1 cellular context compared by ENCODE assay signal in genomic region chr14:105398044-105398725, GRCh38.
TF ChIP-seq lines count a peak whose summit lies in the region.

TEX22 (plus strand) TSS chr14:105398538; CDS start chr14:105399341, 803 bp downstream.

TF ChIP-seq in K562, 482 proteins besides CTCF, POLR2A, EP300 and RAD21 (continued from another document and continues in another):
- TF ChIP-seq CEBPG (CRISPR knock-in tag; IDR thresholded peaks at IDR 0.05): peak; percentile 85
- peak; percentile 76 to 88 for TF ChIP-seq CEBPG (tag; conservative IDR thresholded peaks at IDR 0.05 in 1 of 2, IDR thresholded peaks at IDR 0.05 in 1 of 2)
- TF ChIP-seq USF1 (CRISPR knock-in tag; IDR thresholded peaks at IDR 0.05): no peak
- TF ChIP-seq ZNF146 (CRISPR knock-in tag; IDR thresholded peaks at IDR 0.05; ENCODE audit: unreplicated experiment): no peak
- TF ChIP-seq FOXM1 (IDR thresholded peaks at IDR 0.05; ENCODE audit: low read depth): no peak
- TF ChIP-seq FOXM1 (CRISPR knock-in tag; IDR thresholded peaks at IDR 0.05; ENCODE audit: low read depth): no peak
- no peak for TF ChIP-seq KAT7 (CRISPR knock-in tag; IDR thresholded peaks at IDR 0.05; ENCODE audit: borderline replicate concordance)
- TF ChIP-seq KDM5B (IDR thresholded peaks at IDR 0.05; ENCODE audit: insufficient replicate concordance, low read depth, low read length): no peak
- no peak for TF ChIP-seq BCL6 (CRISPR knock-in tag; IDR thresholded peaks at IDR 0.05)
- TF ChIP-seq ZNF639 (CRISPR knock-in tag; conservative IDR thresholded peaks at IDR 0.05 in 1 of 2, IDR thresholded peaks at IDR 0.05 in 1 of 2): peak in 1 of 2 experiments; percentile 67; a peak in 1 of 4 replicates
- TF ChIP-seq RHOXF2B (CRISPR knock-in tag; conservative IDR thresholded peaks at IDR 0.05): no peak
- TF ChIP-seq ZKSCAN1 (IDR thresholded peaks at IDR 0.05; ENCODE audit: low read depth, low read length): no peak
- TF ChIP-seq SAP30 (IDR thresholded peaks at IDR 0.05; ENCODE audit: borderline replicate concordance, insufficient read depth, low read depth, low read length, poor library complexity, severe bottlenecking): no peak
- no peak for TF ChIP-seq ELK1 (CRISPR knock-in tag; IDR thresholded peaks at IDR 0.05)
- TF ChIP-seq ID3 (CRISPR knock-in tag; IDR thresholded peaks at IDR 0.05): no peak
- TF ChIP-seq ID3 (tag; IDR thresholded peaks at IDR 0.05): peak; percentile 51; the same call in 1 of the 2 replicates
- TF ChIP-seq HNRNPH1 (optimal IDR thresholded peaks at IDR 0.05; ENCODE audit: low read depth, low read length): no peak
- TF ChIP-seq ESRRB (CRISPR knock-in tag; IDR thresholded peaks at IDR 0.05; ENCODE audit: borderline replicate concordance): no peak
- TF ChIP-seq PCBP1 (IDR thresholded peaks at IDR 0.05; ENCODE audit: low read depth, low read length, poor library complexity, severe bottlenecking): no peak
- no peak for TF ChIP-seq BDP1 (IDR thresholded peaks at IDR 0.05; ENCODE audit: insufficient read depth, insufficient read length)
- no peak for TF ChIP-seq HMGXB4 (CRISPR knock-in tag; IDR thresholded peaks at IDR 0.05)
- peak; percentile 52; the same call in 1 of the 2 replicates for TF ChIP-seq CHD2 (IDR thresholded peaks at IDR 0.05; ENCODE audit: low read depth, low read length)
- peak; percentile 86 for TF ChIP-seq RBFOX2 (IDR thresholded peaks at IDR 0.05; ENCODE audit: low read depth, low read length)
- TF ChIP-seq LCOR (CRISPR knock-in tag; IDR thresholded peaks at IDR 0.05): no peak
- TF ChIP-seq TAF1 (IDR thresholded peaks at IDR 0.05; ENCODE audit: control insufficient read depth, extremely low read depth, insufficient read depth, low read length, severe bottlenecking): peak; percentile 23
- no peak for TF ChIP-seq SRSF7 (optimal IDR thresholded peaks at IDR 0.05; ENCODE audit: low read depth, low read length)
- no peak for TF ChIP-seq BRF2 (IDR thresholded peaks at IDR 0.05; ENCODE audit: borderline replicate concordance, insufficient read depth, insufficient read length)
- TF ChIP-seq HOMEZ (CRISPR knock-in tag; IDR thresholded peaks at IDR 0.05): no peak
- TF ChIP-seq CLOCK (CRISPR knock-in tag; IDR thresholded peaks at IDR 0.05; ENCODE audit: borderline replicate concordance): no peak
- TF ChIP-seq PCBP2 (IDR thresholded peaks at IDR 0.05; ENCODE audit: low read depth, low read length, poor library complexity, severe bottlenecking): no peak
- no peak for TF ChIP-seq ZNF551 (CRISPR knock-in tag; IDR thresholded peaks at IDR 0.05)
- TF ChIP-seq NR1H2 (CRISPR knock-in tag; IDR thresholded peaks at IDR 0.05): no peak
- no peak for TF ChIP-seq FOXA3 (CRISPR knock-in tag; conservative IDR thresholded peaks at IDR 0.05 in 1 of 2, IDR thresholded peaks at IDR 0.05 in 1 of 2)
- TF ChIP-seq ZKSCAN3 (CRISPR knock-in tag; IDR thresholded peaks at IDR 0.05): no peak
- peak; percentile 67; the same call in 1 of the 2 replicates for TF ChIP-seq CTBP1 (IDR thresholded peaks at IDR 0.05; ENCODE audit: borderline replicate concordance)
- TF ChIP-seq ZNF3 (CRISPR knock-in tag; IDR thresholded peaks at IDR 0.05): no peak
- no peak for TF ChIP-seq DDX20 (tag; IDR thresholded peaks at IDR 0.05; ENCODE audit: low read depth)
- no peak for TF ChIP-seq HMG20B (CRISPR knock-in tag; IDR thresholded peaks at IDR 0.05)
- no peak for TF ChIP-seq NFIX (CRISPR knock-in tag; IDR thresholded peaks at IDR 0.05; ENCODE audit: low read depth)
- no peak for TF ChIP-seq C11orf30 (IDR thresholded peaks at IDR 0.05; ENCODE audit: low read depth)
- TF ChIP-seq BRCA1 (IDR thresholded peaks at IDR 0.05): no peak
- TF ChIP-seq BRCA1 (CRISPR knock-in tag; IDR thresholded peaks at IDR 0.05): no peak
- no peak for TF ChIP-seq CBFB (CRISPR knock-in tag; IDR thresholded peaks at IDR 0.05)
- no peak for TF ChIP-seq ZNF444 (CRISPR knock-in tag; IDR thresholded peaks at IDR 0.05)
- TF ChIP-seq ZNF263 (CRISPR knock-in tag; IDR thresholded peaks at IDR 0.05; ENCODE audit: borderline replicate concordance): no peak
- no peak for TF ChIP-seq CBX2 (IDR thresholded peaks at IDR 0.05; ENCODE audit: insufficient read depth, low read length, poor library complexity, severe bottlenecking)
- TF ChIP-seq HMG20A (CRISPR knock-in tag; conservative IDR thresholded peaks at IDR 0.05): no peak
- TF ChIP-seq KDM2B (CRISPR knock-in tag; IDR thresholded peaks at IDR 0.05): no peak
- no peak for TF ChIP-seq ZNF217 (CRISPR knock-in tag; IDR thresholded peaks at IDR 0.05)
- no peak for TF ChIP-seq NR2C1 (IDR thresholded peaks at IDR 0.05)
- no peak for TF ChIP-seq NR2C1 (tag; IDR thresholded peaks at IDR 0.05)
- TF ChIP-seq CXXC5 (CRISPR knock-in tag; IDR thresholded peaks at IDR 0.05): peak; percentile 91
- TF ChIP-seq FUS (optimal IDR thresholded peaks at IDR 0.05; ENCODE audit: low read depth, low read length): no peak
- TF ChIP-seq ETS2 (tag; IDR thresholded peaks at IDR 0.05; ENCODE audit: borderline replicate concordance, poor library complexity, severe bottlenecking): no peak
- TF ChIP-seq ZNF57 (CRISPR knock-in tag; IDR thresholded peaks at IDR 0.05): no peak
- no peak for TF ChIP-seq SAFB2 (IDR thresholded peaks at IDR 0.05; ENCODE audit: borderline replicate concordance, low read depth, low read length, severe bottlenecking)
- TF ChIP-seq CREB5 (CRISPR knock-in tag; IDR thresholded peaks at IDR 0.05): no peak
- TF ChIP-seq ATF6 (CRISPR knock-in tag; IDR thresholded peaks at IDR 0.05): no peak
- no peak for TF ChIP-seq ZBED1 (IDR thresholded peaks at IDR 0.05)
